Comparison of ENCODE assay signal across 13 cellular contexts in genomic region chr17:5837055-5837491, GRCh38.
DNase-seq lines count a peak whose midpoint lies in the region; ATAC-seq, FAIRE-seq and TF ChIP-seq lines count a peak whose summit lies in the region.
"Had no signal": no experiment of that assay in that cellular context is flagged by ENCODE, and none has a peak within 500 bp of the region (broad histone marks: within the 10 kb centered on the region; RNA-seq: fewer than 3 reads in every experiment).

No MANE protein-coding gene starts in this region.

- H3K36me3 ChIP-seq in PC-9 (ENCODE audit: low read depth) (no peaks in the 10 kb centered on the region), endothelial cell of umbilical vein (ENCODE audit: control insufficient read depth in 2 of 2, extremely low read depth in 1 of 2, insufficient read depth in 2 of 2, low read length in 2 of 2) (no peaks in the 10 kb centered on the region)

- peak; percentile 68 for FAIRE-seq in endothelial cell of umbilical vein (lab: Jason Lieb, UNC)
- FAIRE-seq: GM19239, islet of Langerhans had no signal

- H3K4me1 ChIP-seq in PC-9 (replicated peaks; ENCODE audit: insufficient read depth) (peaks cover 18% of the 10 kb centered on the region), endothelial cell of umbilical vein (ENCODE audit: control insufficient read depth, extremely low read depth, insufficient read depth, low read length) (peaks cover 32% of the 10 kb centered on the region)

- intact Hi-C loops in PC-9 (cut with micrococcal nuclease; ENCODE audit: unreplicated experiment) (no loop called here), endothelial cell of umbilical vein (cut with micrococcal nuclease) (loop anchor here (10.0 kb wide), 1 partner anchor 808 kb away; the partner anchor contains the start of genes KIAA0753 and TXNDC17)

- H3K9me2 ChIP-seq in PC-9 (ENCODE audit: insufficient read depth): no peaks in the 10 kb centered on the region

- no peaks in the 10 kb centered on the region for H3K9me3 ChIP-seq in PC-9 (ENCODE audit: insufficient read depth, low read depth)
- no peaks in the 10 kb centered on the region for H3K9me3 ChIP-seq in endothelial cell of umbilical vein (replicated peaks; ENCODE audit: control insufficient read depth, insufficient read depth, low read length)

- H2AFZ ChIP-seq in PC-9: no peak overlapping the region
- H2AFZ ChIP-seq in endothelial cell of umbilical vein (ENCODE audit: low read depth, low read length): no peak overlapping the region

- H3K27me3 ChIP-seq in PC-9 (ENCODE audit: insufficient read depth, low read depth): no peaks in the 10 kb centered on the region
- H3K27me3 ChIP-seq in endothelial cell of umbilical vein (ENCODE audit: control insufficient read depth in 2 of 2, insufficient read depth in 2 of 2, low read length in 2 of 2): no peaks in the 10 kb centered on the region

- H3K4me2 ChIP-seq in PC-9 (no peak overlapping the region), endothelial cell of umbilical vein (ENCODE audit: insufficient read depth, low read length) (no peak overlapping the region)

- H3K27ac ChIP-seq in PC-9 (peak overlapping the region; percentile 40; the same call in 1 of the 2 replicates), endothelial cell of umbilical vein (ENCODE audit: insufficient read depth, low read depth, low read length) (peak overlapping the region; percentile 46)

- TF ChIP-seq CTCF in PC-9 (conservative IDR thresholded peaks at IDR 0.05): no peak
- TF ChIP-seq CTCF in endothelial cell of umbilical vein (IDR thresholded peaks at IDR 0.05; ENCODE audit: extremely low read depth in 1 of 2, insufficient read depth in 1 of 2, low read depth in 1 of 2, low read length in 2 of 2): no peak

- CTCF ChIA-PET in PC-9 (lab: Charles Lee) (no interaction called here), endothelial cell of umbilical vein (lab: Charles Lee) (interaction anchor here (0.6 to 1.3 kb wide), 2 partner anchors 10 to 586 kb away, joined by 3 to 4 read pairs; no protein-coding TSS in a partner anchor)

- dilution Hi-C loops in endothelial cell of umbilical vein (cut with MboI; ENCODE audit: extremely low pct_ligation_motif_present, low sequenced_read_pairs): no loop called here

- BruUV-seq in PC-9 (replicated peaks; lab: Mats Ljungman, UMichigan) (no TSS peak), endothelial cell of umbilical vein (replicated peaks; lab: Mats Ljungman, UMichigan) (no TSS peak)

- H4K20me1 ChIP-seq in PC-9 (ENCODE audit: insufficient read depth): no peaks in the 10 kb centered on the region
- H4K20me1 ChIP-seq in endothelial cell of umbilical vein (replicated peaks; ENCODE audit: control insufficient read depth, extremely low read depth, insufficient read depth, low read length): no peaks in the 10 kb centered on the region

- H3K4me3 ChIP-seq in PC-9: no peak overlapping the region
- H3K4me3 ChIP-seq in endothelial cell of umbilical vein (replicated peaks in 1 of 3; ENCODE audit: insufficient read depth in 1 of 3, low read depth in 1 of 3, low read length in 3 of 3): no peak overlapping the region

- H3K9me1 ChIP-seq in endothelial cell of umbilical vein (replicated peaks; ENCODE audit: control insufficient read depth, extremely low read depth, insufficient read depth, low read length): no peaks in the 10 kb centered on the region

- ATAC-seq in GM19351 (IDR thresholded peaks at IDR 0.05; ENCODE audit: unreplicated experiment): no peak
- ATAC-seq: stimulated activated memory B cell treated with anti-CD40 and anti-IgM and Interleukin-4, amounts not matched to agents 10 μg/mL and 1 μg/mL and 100 μg/mL, for 72 hours had no signal

- DNase-seq in EH (ENCODE audit: low read depth): peak; percentile 79
- DNase-seq in PC-9: peak; percentile 52 to 71
- DNase-seq in endothelial cell of umbilical vein (ENCODE audit: low read depth, low spot score): peak; percentile 69
- peak; percentile 75 to 83 for DNase-seq in lung microvascular endothelial cell (ENCODE audit: low read depth in 2 of 2)
- no peak for DNase-seq in NCI-H748 (lab: John Stamatoyannopoulos, UW; ENCODE audit: unreplicated experiment)
- no peak for DNase-seq in activated effector memory CD4-positive, alpha-beta T cell treated with Interleukin-2 at 50 U/mL for 16 hours
- no peak for DNase-seq in HUDEP-2 (lab: John Stamatoyannopoulos, UW; ENCODE audit: unreplicated experiment in 76 of 76)
- DNase-seq: erythroblast, Kasumi-1 had no signal

- peaks cover 18% of the 10 kb centered on the region; the same call in 1 of the 2 replicates for H3F3A ChIP-seq in PC-9 (ENCODE audit: insufficient read depth, low read depth)

- POLR2A ChIA-PET in PC-9 (lab: Charles Lee; ENCODE audit: unreplicated experiment) (no interaction called here), endothelial cell of umbilical vein (lab: Charles Lee) (no interaction called here)

- TF ChIP-seq POLR2A in endothelial cell of umbilical vein (IDR thresholded peaks at IDR 0.05; ENCODE audit: low read depth, low read length): no peak

- H3K79me2 ChIP-seq in PC-9 (ENCODE audit: low read depth): no peaks in the 10 kb centered on the region
- H3K79me2 ChIP-seq in endothelial cell of umbilical vein (ENCODE audit: control insufficient read depth, insufficient read depth, low read length): no peaks in the 10 kb centered on the region

- no peak overlapping the region for H3K9ac ChIP-seq in endothelial cell of umbilical vein (replicated peaks; ENCODE audit: extremely low read depth, insufficient read depth, low read length)

TF ChIP-seq in endothelial cell of umbilical vein, 7 proteins besides CTCF, POLR2A, EP300 and RAD21:
- TF ChIP-seq FOS (IDR thresholded peaks at IDR 0.05; ENCODE audit: borderline replicate concordance, insufficient read depth, low read length): peak; percentile 61
- TF ChIP-seq MYC (IDR thresholded peaks at IDR 0.05; ENCODE audit: low read depth, low read length): no peak

Comparison
In these comparisons a context has a peak if more than half of its experiments do, and no peak if none do; other contexts are left out.
1. DNase-seq: peak in EH (single experiment), PC-9 (2 of 2), endothelial cell of umbilical vein (single experiment) and lung microvascular endothelial cell (2 of 2); none in NCI-H748 (single experiment), activated effector memory CD4-positive, alpha-beta T cell treated with Interleukin-2 at 50 U/mL for 16 hours (single experiment) and HUDEP-2 (0 of 76).